In genomic region chr6:30814137-30815084, GRCh38 we compare ENCODE assay signal across 8 cellular contexts.
DNase-seq lines count a peak whose midpoint lies in the region; ATAC-seq and TF ChIP-seq lines count a peak whose summit lies in the region.

No MANE protein-coding gene starts in this region.

- H3K27ac Mint-ChIP-seq in osteocyte (ENCODE audit: unreplicated experiment) = peak overlapping the region; percentile 87

- no peaks in the 10 kb centered on the region for H3K27me3 Mint-ChIP-seq in osteocyte (ENCODE audit: unreplicated experiment)

- ATAC-seq in GM18517 (IDR thresholded peaks at IDR 0.05; ENCODE audit: unreplicated experiment) = no peak

- H3K4me3 ChIP-seq in GM12865 (ENCODE audit: low read depth, low read length) = no peak overlapping the region
- H3K4me3 ChIP-seq in cardiac fibroblast (replicated peaks in 1 of 2; ENCODE audit: low read depth in 2 of 2, low read length in 2 of 2) = no peak overlapping the region

- peaks cover 37% of the 10 kb centered on the region for H3K4me1 Mint-ChIP-seq in osteocyte (ENCODE audit: unreplicated experiment)

- H3K36me3 Mint-ChIP-seq in osteocyte (ENCODE audit: unreplicated experiment) = no peaks in the 10 kb centered on the region

- DNase-seq in GM12865 (ENCODE audit: low read depth) (peak; percentile 55), T follicular helper cell (ENCODE audit: low read depth) (peak; percentile 10), cardiac fibroblast (ENCODE audit: low read depth in 2 of 2) (peak; percentile 80 to 93), osteocyte (ENCODE audit: extremely low spot score, unreplicated experiment) (no peak), NCI-H1930 (lab: John Stamatoyannopoulos, UW) (no peak), NCI-H2081 (lab: John Stamatoyannopoulos, UW) (no peak), NCI-H345 treated with DMSO at 0.1 percent for 48 hours (lab: John Stamatoyannopoulos, UW; ENCODE audit: unreplicated experiment) (no peak)

- H3K4me3 Mint-ChIP-seq in osteocyte (ENCODE audit: unreplicated experiment) = no peak overlapping the region

- no peaks in the 10 kb centered on the region for H3K9me3 Mint-ChIP-seq in osteocyte (ENCODE audit: unreplicated experiment)

- no peak for TF ChIP-seq CTCF in GM12865 (IDR thresholded peaks at IDR 0.05; ENCODE audit: insufficient read depth, low read depth, low read length, missing control alignments)
- no peak for TF ChIP-seq CTCF in cardiac fibroblast (IDR thresholded peaks at IDR 0.05; ENCODE audit: low read depth, low read length)
- TF ChIP-seq CTCF in osteocyte (IDR thresholded peaks at IDR 0.05) = no peak

Comparison
In these comparisons a context has a peak if more than half of its experiments do, and no peak if none do; other contexts are left out.
1. DNase-seq: peak in GM12865 (single experiment), T follicular helper cell (single experiment) and cardiac fibroblast (2 of 2); none in osteocyte (single experiment), NCI-H1930 (0 of 2), NCI-H2081 (0 of 2) and NCI-H345 treated with DMSO at 0.1 percent for 48 hours (single experiment).